In the genomic region with DNA sequence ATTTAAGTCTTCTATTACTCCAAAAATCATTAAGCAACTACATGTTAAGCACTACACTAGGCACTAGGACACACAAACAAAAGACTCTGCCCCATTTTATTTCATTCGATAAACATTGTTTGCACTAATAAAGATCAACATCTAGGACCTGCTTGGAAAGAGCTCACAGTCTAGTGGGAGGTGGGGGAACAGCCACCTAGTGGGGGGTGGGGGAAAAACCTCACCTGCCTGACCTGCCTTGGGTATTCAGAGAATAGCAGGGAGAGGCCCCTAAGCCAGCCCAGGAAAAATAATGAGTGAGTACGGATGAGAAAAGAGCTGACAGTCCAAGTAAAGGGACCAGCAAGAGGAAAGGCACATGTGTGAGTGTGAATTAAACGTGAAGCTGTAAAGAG, we compare ENCODE assay signal across 13 cellular contexts. TPM values are rescaled to one million over a fixed set of nuclear protein-coding genes. Genes with fewer than 3 reads are reported as not detected.
A peak's percentile ranks its signal among the peaks of the same experiment; 100 is the strongest.
DNase-seq lines count a peak whose midpoint lies in the region; ATAC-seq, FAIRE-seq and TF ChIP-seq lines count a peak whose summit lies in the region.
"Had no signal": no experiment of that assay in that cellular context is flagged by ENCODE, and none has a peak within 500 bp of the region (broad histone marks: within the 10 kb centered on the region; RNA-seq: fewer than 3 reads in every experiment).

No MANE protein-coding gene starts in this region.

- H3K79me2 ChIP-seq in DND-41 (ENCODE audit: insufficient read depth, low read length) (no peaks in the 10 kb centered on the region), GM23338 (replicated peaks; ENCODE audit: insufficient read depth) (0 out of 2 replicates have a peak, but pooled peaks cover 6% of the 10 kb centered on the region), PC-9 (ENCODE audit: low read depth) (no peaks in the 10 kb centered on the region), keratinocyte (ENCODE audit: control insufficient read depth, insufficient read depth, low read length) (no peaks in the 10 kb centered on the region)

- H3K9ac ChIP-seq in DND-41 (ENCODE audit: low read depth, low read length) (no peak overlapping the region), keratinocyte (ENCODE audit: control insufficient read depth, extremely low read depth, insufficient read depth, low read length) (no peak overlapping the region)

- no peaks in the 10 kb centered on the region for H3K9me3 ChIP-seq in DND-41 (ENCODE audit: insufficient read depth, low read length, severe bottlenecking)
- H3K9me3 ChIP-seq in PC-9 (ENCODE audit: insufficient read depth, low read depth): no peaks in the 10 kb centered on the region
- no peaks in the 10 kb centered on the region for H3K9me3 ChIP-seq in keratinocyte (ENCODE audit: control insufficient read depth, low read depth, low read length)
- H3K9me3 ChIP-seq in CD8-positive, alpha-beta memory T cell (ENCODE audit: low read length): no peaks in the 10 kb centered on the region

- H3K4me3 Mint-ChIP-seq in GM23338: no peak overlapping the region
- no peak overlapping the region for H3K4me3 Mint-ChIP-seq in CD8-positive, alpha-beta memory T cell
- H3K4me3 Mint-ChIP-seq: brain; naive thymus-derived CD8-positive, alpha-beta T cell had no signal

- H3K4me1 ChIP-seq in DND-41 (ENCODE audit: insufficient read depth, low read length) (no peaks in the 10 kb centered on the region), GM23338 (ENCODE audit: insufficient read depth) (peaks cover 33% of the 10 kb centered on the region), PC-9 (replicated peaks; ENCODE audit: insufficient read depth) (no peaks in the 10 kb centered on the region), keratinocyte (ENCODE audit: control insufficient read depth, extremely low read depth, insufficient read depth, low read length) (no peaks in the 10 kb centered on the region)
- H3K4me1 ChIP-seq in CD8-positive, alpha-beta memory T cell (ENCODE audit: insufficient read depth, low read length): no peaks in the 10 kb centered on the region

- no peak for TF ChIP-seq CTCF in DND-41 (IDR thresholded peaks at IDR 0.05; ENCODE audit: borderline replicate concordance, extremely low read depth, low read length, poor library complexity, severe bottlenecking)
- TF ChIP-seq CTCF in GM23338 (conservative IDR thresholded peaks at IDR 0.05; ENCODE audit: low read depth in 2 of 2): peak; percentile 56 to 68
- peak; percentile 26; the same call in 1 of the 2 replicates for TF ChIP-seq CTCF in PC-9 (conservative IDR thresholded peaks at IDR 0.05)
- TF ChIP-seq CTCF in keratinocyte (optimal IDR thresholded peaks at IDR 0.05 in 1 of 3, IDR thresholded peaks at IDR 0.05 in 1 of 3, conservative IDR thresholded peaks at IDR 0.05 in 1 of 3; ENCODE audit: extremely low read depth in 1 of 3, insufficient read depth in 2 of 3, low read length in 3 of 3): peak; percentile 5 to 22 (median 16)

- H3F3A ChIP-seq in GM23338 (replicated peaks; ENCODE audit: low read depth) (no peaks in the 10 kb centered on the region), PC-9 (ENCODE audit: insufficient read depth, low read depth) (no peaks in the 10 kb centered on the region)

- H3K4me3 ChIP-seq in DND-41 (ENCODE audit: low read depth in 1 of 2, low read length in 2 of 2) (no peak overlapping the region), GM23338 (no peak overlapping the region), PC-9 (no peak overlapping the region), keratinocyte (ENCODE audit: control insufficient read depth in 2 of 3, extremely low read depth in 1 of 3, insufficient read depth in 2 of 3, low read depth in 1 of 3, low read length in 3 of 3) (no peak overlapping the region)
- no peak overlapping the region for H3K4me3 ChIP-seq in CD8-positive, alpha-beta memory T cell (ENCODE audit: low read length)

- CTCF ChIA-PET in PC-9 (lab: Charles Lee): no interaction called here
- CTCF ChIA-PET in CD8-positive, alpha-beta memory T cell (lab: Charles Lee): no interaction called here

- H3K27ac ChIP-seq in DND-41 (ENCODE audit: low read length) (no peak overlapping the region), GM23338 (ENCODE audit: low read depth) (no peak overlapping the region), PC-9 (no peak overlapping the region), keratinocyte (ENCODE audit: control insufficient read depth, insufficient read depth, low read length) (no peak overlapping the region)
- H3K27ac ChIP-seq in CD8-positive, alpha-beta memory T cell (ENCODE audit: low read depth, low read length): no peak overlapping the region
- H3K27ac ChIP-seq: epithelial cell of prostate had no signal

- no peaks in the 10 kb centered on the region for H3K9me3 Mint-ChIP-seq in GM23338
- H3K9me3 Mint-ChIP-seq in CD8-positive, alpha-beta memory T cell: no peaks in the 10 kb centered on the region
- H3K9me3 Mint-ChIP-seq: naive thymus-derived CD8-positive, alpha-beta T cell had no signal

- dilution Hi-C loops in keratinocyte (cut with MboI; ENCODE audit: extremely low pct_ligation_motif_present, low sequenced_read_pairs): no loop called here

- no peak for FAIRE-seq in keratinocyte (lab: Jason Lieb, UNC)
- FAIRE-seq: D721Med had no signal

- POLR2A ChIA-PET in PC-9 (lab: Charles Lee; ENCODE audit: unreplicated experiment): no interaction called here
- POLR2A ChIA-PET in CD8-positive, alpha-beta memory T cell (lab: Charles Lee): no interaction called here

- peak overlapping the region; percentile 53; the same call in 1 of the 2 replicates for H3K27ac Mint-ChIP-seq in GM23338
- no peak overlapping the region for H3K27ac Mint-ChIP-seq in CD8-positive, alpha-beta memory T cell
- H3K27ac Mint-ChIP-seq: brain had no signal

- no peak overlapping the region for H2AFZ ChIP-seq in DND-41 (ENCODE audit: low read depth, low read length)
- H2AFZ ChIP-seq in GM23338: no peak overlapping the region
- H2AFZ ChIP-seq in PC-9: no peak overlapping the region
- no peak overlapping the region for H2AFZ ChIP-seq in keratinocyte (ENCODE audit: control insufficient read depth, low read length)

- peak; percentile 7 for DNase-seq in DND-41
- peak; percentile 69 for DNase-seq in GM23338 (ENCODE audit: low spot score)
- peak in 1 of 2 experiments; percentile 2 for DNase-seq in PC-9
- DNase-seq in keratinocyte (ENCODE audit: low read depth, low spot score): no peak
- DNase-seq in amygdala (lab: John Stamatoyannopoulos, UW): no peak
- DNase-seq in activated effector memory CD4-positive, alpha-beta T cell treated with anti-CD3 and anti-CD28 coated beads, Interleukin-2, amount 50 U/mL, for 16 hours: no peak
- DNase-seq in CD8-positive, alpha-beta memory T cell: no peak
- DNase-seq: activated T-cell treated with anti-CD3 and anti-CD28 coated beads, Interleukin-2, amount 50 U/mL, for 1 hour; naive thymus-derived CD8-positive, alpha-beta T cell had no signal

- H4K20me1 ChIP-seq in DND-41 (ENCODE audit: insufficient read depth, low read length): no peaks in the 10 kb centered on the region
- no peaks in the 10 kb centered on the region for H4K20me1 ChIP-seq in GM23338 (replicated peaks; ENCODE audit: insufficient read depth)
- H4K20me1 ChIP-seq in PC-9 (ENCODE audit: insufficient read depth): no peaks in the 10 kb centered on the region
- H4K20me1 ChIP-seq in keratinocyte (ENCODE audit: control insufficient read depth, extremely low read depth, insufficient read depth, low read length): no peaks in the 10 kb centered on the region

- H3K9me1 ChIP-seq in keratinocyte (ENCODE audit: control insufficient read depth, extremely low read depth, insufficient read depth, low read length): peaks cover 5% of the 10 kb centered on the region

- H3K4me1 Mint-ChIP-seq in GM23338: peaks cover 41% of the 10 kb centered on the region
- no peaks in the 10 kb centered on the region for H3K4me1 Mint-ChIP-seq in CD8-positive, alpha-beta memory T cell

- intact Hi-C loops in PC-9 (cut with micrococcal nuclease; ENCODE audit: unreplicated experiment): no loop called here

- 0 out of 3 replicates have a peak, but pooled peaks have one; percentile 40 for ATAC-seq in DND-41 (ENCODE audit: insufficient read depth, low read depth)
- ATAC-seq in GM23338: peak; percentile 93
- no peak for ATAC-seq in GM19452 (IDR thresholded peaks at IDR 0.05; ENCODE audit: unreplicated experiment)
- ATAC-seq: naive thymus-derived CD8-positive, alpha-beta T cell had no signal

- H3K9me2 ChIP-seq in GM23338 (ENCODE audit: insufficient read depth) (0 out of 2 replicates have a peak, but pooled peaks cover 3% of the 10 kb centered on the region), PC-9 (ENCODE audit: insufficient read depth) (no peaks in the 10 kb centered on the region)

- H3K27me3 ChIP-seq in DND-41 (ENCODE audit: insufficient read depth, low read length, poor library complexity) (peaks cover 3% of the 10 kb centered on the region), GM23338 (ENCODE audit: insufficient read depth) (no peaks in the 10 kb centered on the region), PC-9 (ENCODE audit: insufficient read depth, low read depth) (no peaks in the 10 kb centered on the region), keratinocyte (ENCODE audit: control insufficient read depth, extremely low read depth, insufficient read depth, low read length) (no peaks in the 10 kb centered on the region)
- H3K27me3 ChIP-seq in CD8-positive, alpha-beta memory T cell (ENCODE audit: insufficient read depth, low read length, poor library complexity, severe bottlenecking): no peaks in the 10 kb centered on the region

- H3K27me3 Mint-ChIP-seq in GM23338 (ENCODE audit: insufficient read depth, low read depth, poor library complexity): peaks cover 3% of the 10 kb centered on the region
- peaks cover 0 to 2% of the 10 kb centered on the region in 2 donors for H3K27me3 Mint-ChIP-seq in CD8-positive, alpha-beta memory T cell
- H3K27me3 Mint-ChIP-seq: brain had no signal

- H3K4me2 ChIP-seq in DND-41 (ENCODE audit: insufficient read depth, low read length): no peak overlapping the region
- no peak overlapping the region for H3K4me2 ChIP-seq in GM23338
- H3K4me2 ChIP-seq in PC-9: no peak overlapping the region
- no peak overlapping the region for H3K4me2 ChIP-seq in keratinocyte (ENCODE audit: control insufficient read depth, extremely low read depth, insufficient read depth, low read depth, low read length)

- H3K36me3 Mint-ChIP-seq in GM23338 (ENCODE audit: low read depth): no peaks in the 10 kb centered on the region
- no peaks in the 10 kb centered on the region for H3K36me3 Mint-ChIP-seq in CD8-positive, alpha-beta memory T cell
- H3K36me3 Mint-ChIP-seq: brain had no signal

- H3K36me3 ChIP-seq in DND-41 (ENCODE audit: insufficient read depth, low read length) (no peaks in the 10 kb centered on the region), GM23338 (ENCODE audit: insufficient read depth) (no peaks in the 10 kb centered on the region), PC-9 (ENCODE audit: low read depth) (no peaks in the 10 kb centered on the region), keratinocyte (ENCODE audit: control insufficient read depth in 2 of 2, extremely low read depth in 1 of 2, insufficient read depth in 2 of 2, low read length in 2 of 2) (no peaks in the 10 kb centered on the region)
- no peaks in the 10 kb centered on the region for H3K36me3 ChIP-seq in CD8-positive, alpha-beta memory T cell (ENCODE audit: insufficient read depth, low read length)

- BruUV-seq in PC-9 (replicated peaks; lab: Mats Ljungman, UMichigan): no TSS peak

RNA-seq across cellular contexts. Expression of gene PRDM5, which starts 52.2 kb away (rescaled TPM):
- total RNA-seq in GM23338 (2014; rRNA removed; shearing (Covaris generic)): 31.8 and 40.4 TPM in 2 replicates
- polyA plus RNA-seq in GM23338 (2016; fragmentation: Nextera tagmentation; extraction: Ambion mirVana) (10.3 and 11.2 TPM in 2 replicates), keratinocyte (2.2 to 3.6 TPM (median 2.3 TPM) in 3 replicates)
- 0.85 and 0.90 TPM in 2 replicates for total RNA-seq in PC-9 (2021)
- 1.0 TPM for polyA plus RNA-seq in keratinocyte (2011; ENCODE audit: low read depth)
- polyA plus RNA-seq in keratinocyte (2011; cell fraction: cytosol; rRNA removed): 1.7 and 2.1 TPM in 2 replicates
- 3.4 and 4.8 TPM in 2 replicates for polyA plus RNA-seq in keratinocyte (2011; cell fraction: nucleus; rRNA removed)
- polyA plus RNA-seq in keratinocyte (2012; ENCODE audit: low replicate concordance): 0.48 and 1.8 TPM in 2 replicates
- polyA minus RNA-seq in keratinocyte: 1.7 to 6.9 TPM (median 2.5 TPM) in 3 replicates
- 3.3 TPM for polyA minus RNA-seq in keratinocyte (2011; cell fraction: cytosol; rRNA and poly(A)+ RNA removed)
- 4.1 and 8.8 TPM in 2 replicates for polyA minus RNA-seq in keratinocyte (2011; cell fraction: nucleus; rRNA and poly(A)+ RNA removed)
- total RNA-seq in CD8-positive, alpha-beta memory T cell: under 1 TPM; 0.24 to 0.63 TPM
- 0.08 TPM for polyA plus RNA-seq in CD8-positive, alpha-beta memory T cell

Comparison
In these comparisons a context has a peak if more than half of its experiments do, and no peak if none do; other contexts are left out.
1. DNase-seq: peak in DND-41 (single experiment) and GM23338 (single experiment); none in keratinocyte (single experiment), amygdala (0 of 56), activated effector memory CD4-positive, alpha-beta T cell treated with anti-CD3 and anti-CD28 coated beads, Interleukin-2, amount 50 U/mL, for 16 hours (single experiment) and CD8-positive, alpha-beta memory T cell (0 of 5).
2. RNA of gene PRDM5, which starts 52.2 kb away (total RNA-seq): 31.8 to 40.4 TPM in GM23338; 0.85 to 0.90 TPM in PC-9 and 0.24 to 0.63 TPM in CD8-positive, alpha-beta memory T cell; every median in the first group is over 10 times any median in the second.